In the genomic region with DNA sequence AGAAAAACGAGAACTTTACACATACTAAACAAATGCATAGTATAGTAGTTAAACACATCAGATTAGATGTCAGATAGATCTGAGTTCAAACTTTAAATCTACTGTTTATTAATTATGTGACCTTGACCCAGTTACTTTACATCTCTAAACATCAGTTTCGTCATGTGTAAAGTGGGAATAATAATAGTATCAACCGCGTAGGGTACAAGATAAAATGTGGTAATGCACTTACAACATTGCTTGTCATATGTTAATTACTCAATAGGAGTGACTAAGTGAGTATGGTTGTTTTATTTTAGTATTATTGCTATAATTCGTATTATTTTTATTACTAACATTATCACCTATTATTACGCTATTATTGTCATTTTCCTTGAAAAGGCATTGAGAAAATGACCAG, we compare ENCODE assay signal across 26 cellular contexts.
"Had no signal": no experiment of that assay in that cellular context is flagged by ENCODE, and none has a peak within 500 bp of the region (broad histone marks: within the 10 kb centered on the region; RNA-seq: fewer than 3 reads in every experiment).

No MANE protein-coding gene starts in this region.

- H3K9me3 ChIP-seq: left lung, neutrophil, psoas muscle, right lobe of liver, tibial nerve, uterus had no signal

- DNase-seq: left colon; left lung; mesendoderm; naive B cell; natural killer cell; nephron progenitor cell; occipital lobe; psoas muscle; right lobe of liver; stimulated activated CD4-positive, alpha-beta T cell treated with anti-CD3 and anti-CD28 coated beads, Interleukin-1b, Interleukin-23, amount 100 ng/mL, for 48 hours; stimulated activated CD4-positive, alpha-beta T cell treated with anti-CD3 and anti-CD28 coated beads, Interleukin-2, amount 100 ng/mL, for 48 hours; stimulated activated CD4-positive, alpha-beta T cell treated with anti-CD3 and anti-CD28 coated beads, Interleukin-4, amount 100 ng/mL, for 4 hours; stimulated activated CD8-positive, alpha-beta memory T cell treated with anti-CD3 and anti-CD28 coated beads, Interleukin-4, amount 100 ng/mL, for 48 hours; stimulated activated naive CD4-positive, alpha-beta T cell treated with Interleukin-2 at 50 U/mL for 16 hours; stimulated activated naive CD8-positive, alpha-beta T cell treated with anti-CD3 and anti-CD28 coated beads, Interleukin-15, amount 100 ng/mL, for 72 hours; substantia nigra; uterus had no signal

- H3K4me3 ChIP-seq: hepatocyte, left lung, lung, neural progenitor cell, psoas muscle, right lobe of liver, smooth muscle cell, tibial nerve, uterus had no signal

- H3K27ac ChIP-seq: hepatocyte, left lung, neural progenitor cell, neutrophil, parathyroid adenoma, psoas muscle, right lobe of liver, tibial nerve, uterus had no signal

- FAIRE-seq: keratinocyte had no signal

- H3K4me1 ChIP-seq: left lung, neural progenitor cell, parathyroid adenoma, psoas muscle, right lobe of liver, tibial nerve, uterus had no signal

- ATAC-seq: left colon; left lung; natural killer cell; psoas muscle; right lobe of liver; stimulated activated memory B cell treated with anti-CD40 and anti-IgM and Interleukin-4, amounts not matched to agents 10 μg/mL and 1 μg/mL and 100 μg/mL, for 72 hours; stimulated activated naive CD8-positive, alpha-beta T cell treated with anti-CD3 and anti-CD28 coated beads, Interleukin-15, amount 100 ng/mL, for 72 hours had no signal

- H3K9ac ChIP-seq: neural progenitor cell, parathyroid adenoma had no signal

- H3K36me3 ChIP-seq: left lung, neural progenitor cell, neutrophil, right lobe of liver, tibial nerve had no signal
